In genomic region chr15:66679657-66680108, GRCh38 we compare ENCODE assay signal across 1 cellular context.
TF ChIP-seq lines count a peak whose summit lies in the region.

No MANE protein-coding gene starts in this region.

TF ChIP-seq in K562, 482 proteins besides CTCF, POLR2A, EP300 and RAD21 (continued from another document and continues in another):
- TF ChIP-seq IRF1 (CRISPR knock-in tag; IDR thresholded peaks at IDR 0.05; ENCODE audit: borderline replicate concordance) (no peak), HINFP (tag; conservative IDR thresholded peaks at IDR 0.05; ENCODE audit: low read depth) (peak; percentile 57; the same call in 1 of the 2 replicates), HEY1 (CRISPR knock-in tag; IDR thresholded peaks at IDR 0.05; ENCODE audit: borderline replicate concordance) (no peak), ZNF395 (CRISPR knock-in tag; IDR thresholded peaks at IDR 0.05) (peak; percentile 92; the same call in 1 of the 2 replicates), FOXJ3 (CRISPR knock-in tag; IDR thresholded peaks at IDR 0.05) (no peak), HSF4 (CRISPR knock-in tag; IDR thresholded peaks at IDR 0.05; ENCODE audit: borderline replicate concordance) (no peak), HDAC6 (IDR thresholded peaks at IDR 0.05; ENCODE audit: low read depth, low read length) (no peak), HNRNPUL1 (IDR thresholded peaks at IDR 0.05; ENCODE audit: low read length) (no peak), ZBTB49 (CRISPR knock-in tag; IDR thresholded peaks at IDR 0.05; ENCODE audit: borderline replicate concordance) (no peak), E2F6 (IDR thresholded peaks at IDR 0.05; ENCODE audit: borderline replicate concordance in 1 of 2, extremely low read depth in 1 of 2, insufficient read depth in 1 of 2, insufficient read length in 1 of 2, low read depth in 1 of 2, low read length in 1 of 2, poor library complexity in 1 of 2, severe bottlenecking in 1 of 2) (no peak), NCOA1 (IDR thresholded peaks at IDR 0.05; ENCODE audit: low read depth) (peak; percentile 91), ZFP36 (IDR thresholded peaks at IDR 0.05; ENCODE audit: low read depth, low read length, partially characterized antibody) (peak; percentile 29), ZNF79 (CRISPR knock-in tag; IDR thresholded peaks at IDR 0.05; ENCODE audit: low read depth) (no peak), FOXO4 (CRISPR knock-in tag; IDR thresholded peaks at IDR 0.05) (no peak), MXI1 (IDR thresholded peaks at IDR 0.05; ENCODE audit: low read depth, low read length) (no peak; the same call in 1 of the 2 replicates), RBBP5 (IDR thresholded peaks at IDR 0.05; ENCODE audit: borderline replicate concordance, insufficient read depth, low read length, poor library complexity, severe bottlenecking) (peak; percentile 52), GATA2 (CRISPR knock-in tag; IDR thresholded peaks at IDR 0.05) (peak; percentile 99), RAD51 (IDR thresholded peaks at IDR 0.05; ENCODE audit: borderline replicate concordance, low read depth) (peak; percentile 33; the same call in 1 of the 2 replicates), BRF1 (IDR thresholded peaks at IDR 0.05; ENCODE audit: borderline replicate concordance, extremely low read depth, insufficient read length) (no peak), ZNF146 (CRISPR knock-in tag; IDR thresholded peaks at IDR 0.05; ENCODE audit: unreplicated experiment) (no peak), IRF2 (CRISPR knock-in tag; IDR thresholded peaks at IDR 0.05) (no peak), FOSL1 (tag; conservative IDR thresholded peaks at IDR 0.05) (peak; percentile 53; the same call in 1 of the 2 replicates), ZSCAN32 (CRISPR knock-in tag; IDR thresholded peaks at IDR 0.05) (no peak), GABPB1 (CRISPR knock-in tag; IDR thresholded peaks at IDR 0.05) (no peak), SMARCA5 (IDR thresholded peaks at IDR 0.05) (no peak), LCOR (CRISPR knock-in tag; IDR thresholded peaks at IDR 0.05) (peak; percentile 59; the same call in 1 of the 2 replicates), MEIS2 (IDR thresholded peaks at IDR 0.05; ENCODE audit: partially characterized antibody) (peak; percentile 61), HDAC3 (IDR thresholded peaks at IDR 0.05; ENCODE audit: borderline replicate concordance, partially characterized antibody) (peak; percentile 96), ZBTB12 (CRISPR knock-in tag; IDR thresholded peaks at IDR 0.05) (0 out of 2 replicates have a peak, but pooled peaks have one; percentile 23), ZNF75A (CRISPR knock-in tag; IDR thresholded peaks at IDR 0.05) (no peak), WHSC1 (IDR thresholded peaks at IDR 0.05; ENCODE audit: low read length) (no peak), CSDE1 (IDR thresholded peaks at IDR 0.05) (no peak), DPF2 (IDR thresholded peaks at IDR 0.05) (peak; percentile 97), GATAD2B (IDR thresholded peaks at IDR 0.05; ENCODE audit: borderline replicate concordance) (peak; percentile 94), TAF9B (IDR thresholded peaks at IDR 0.05; ENCODE audit: partially characterized antibody) (no peak)
- TF ChIP-seq, protein P1, sequence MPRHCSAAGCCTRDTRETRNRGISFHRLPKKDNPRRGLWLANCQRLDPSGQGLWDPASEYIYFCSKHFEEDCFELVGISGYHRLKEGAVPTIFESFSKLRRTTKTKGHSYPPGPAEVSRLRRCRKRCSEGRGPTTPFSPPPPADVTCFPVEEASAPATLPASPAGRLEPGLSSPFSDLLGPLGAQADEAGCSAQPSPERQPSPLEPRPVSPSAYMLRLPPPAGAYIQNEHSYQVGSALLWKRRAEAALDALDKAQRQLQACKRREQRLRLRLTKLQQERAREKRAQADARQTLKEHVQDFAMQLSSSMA (CRISPR knock-in tag; IDR thresholded peaks at IDR 0.05): no peak
- TF ChIP-seq, protein P2, sequence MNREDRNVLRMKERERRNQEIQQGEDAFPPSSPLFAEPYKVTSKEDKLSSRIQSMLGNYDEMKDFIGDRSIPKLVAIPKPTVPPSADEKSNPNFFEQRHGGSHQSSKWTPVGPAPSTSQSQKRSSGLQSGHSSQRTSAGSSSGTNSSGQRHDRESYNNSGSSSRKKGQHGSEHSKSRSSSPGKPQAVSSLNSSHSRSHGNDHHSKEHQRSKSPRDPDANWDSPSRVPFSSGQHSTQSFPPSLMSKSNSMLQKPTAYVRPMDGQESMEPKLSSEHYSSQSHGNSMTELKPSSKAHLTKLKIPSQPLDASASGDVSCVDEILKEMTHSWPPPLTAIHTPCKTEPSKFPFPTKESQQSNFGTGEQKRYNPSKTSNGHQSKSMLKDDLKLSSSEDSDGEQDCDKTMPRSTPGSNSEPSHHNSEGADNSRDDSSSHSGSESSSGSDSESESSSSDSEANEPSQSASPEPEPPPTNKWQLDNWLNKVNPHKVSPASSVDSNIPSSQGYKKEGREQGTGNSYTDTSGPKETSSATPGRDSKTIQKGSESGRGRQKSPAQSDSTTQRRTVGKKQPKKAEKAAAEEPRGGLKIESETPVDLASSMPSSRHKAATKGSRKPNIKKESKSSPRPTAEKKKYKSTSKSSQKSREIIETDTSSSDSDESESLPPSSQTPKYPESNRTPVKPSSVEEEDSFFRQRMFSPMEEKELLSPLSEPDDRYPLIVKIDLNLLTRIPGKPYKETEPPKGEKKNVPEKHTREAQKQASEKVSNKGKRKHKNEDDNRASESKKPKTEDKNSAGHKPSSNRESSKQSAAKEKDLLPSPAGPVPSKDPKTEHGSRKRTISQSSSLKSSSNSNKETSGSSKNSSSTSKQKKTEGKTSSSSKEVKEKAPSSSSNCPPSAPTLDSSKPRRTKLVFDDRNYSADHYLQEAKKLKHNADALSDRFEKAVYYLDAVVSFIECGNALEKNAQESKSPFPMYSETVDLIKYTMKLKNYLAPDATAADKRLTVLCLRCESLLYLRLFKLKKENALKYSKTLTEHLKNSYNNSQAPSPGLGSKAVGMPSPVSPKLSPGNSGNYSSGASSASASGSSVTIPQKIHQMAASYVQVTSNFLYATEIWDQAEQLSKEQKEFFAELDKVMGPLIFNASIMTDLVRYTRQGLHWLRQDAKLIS (CRISPR knock-in tag; IDR thresholded peaks at IDR 0.05): no peak
- TF ChIP-seq, protein P3, sequence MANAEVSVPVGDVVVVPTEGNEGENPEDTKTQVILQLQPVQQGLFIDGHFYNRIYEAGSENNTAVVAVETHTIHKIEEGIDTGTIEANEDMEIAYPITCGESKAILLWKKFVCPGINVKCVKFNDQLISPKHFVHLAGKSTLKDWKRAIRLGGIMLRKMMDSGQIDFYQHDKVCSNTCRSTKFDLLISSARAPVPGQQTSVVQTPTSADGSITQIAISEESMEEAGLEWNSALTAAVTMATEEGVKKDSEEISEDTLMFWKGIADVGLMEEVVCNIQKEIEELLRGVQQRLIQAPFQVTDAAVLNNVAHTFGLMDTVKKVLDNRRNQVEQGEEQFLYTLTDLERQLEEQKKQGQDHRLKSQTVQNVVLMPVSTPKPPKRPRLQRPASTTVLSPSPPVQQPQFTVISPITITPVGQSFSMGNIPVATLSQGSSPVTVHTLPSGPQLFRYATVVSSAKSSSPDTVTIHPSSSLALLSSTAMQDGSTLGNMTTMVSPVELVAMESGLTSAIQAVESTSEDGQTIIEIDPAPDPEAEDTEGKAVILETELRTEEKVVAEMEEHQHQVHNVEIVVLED (CRISPR knock-in tag; IDR thresholded peaks at IDR 0.05): 0 out of 2 replicates have a peak, but pooled peaks have one; percentile 9
- TF ChIP-seq, protein P4, sequence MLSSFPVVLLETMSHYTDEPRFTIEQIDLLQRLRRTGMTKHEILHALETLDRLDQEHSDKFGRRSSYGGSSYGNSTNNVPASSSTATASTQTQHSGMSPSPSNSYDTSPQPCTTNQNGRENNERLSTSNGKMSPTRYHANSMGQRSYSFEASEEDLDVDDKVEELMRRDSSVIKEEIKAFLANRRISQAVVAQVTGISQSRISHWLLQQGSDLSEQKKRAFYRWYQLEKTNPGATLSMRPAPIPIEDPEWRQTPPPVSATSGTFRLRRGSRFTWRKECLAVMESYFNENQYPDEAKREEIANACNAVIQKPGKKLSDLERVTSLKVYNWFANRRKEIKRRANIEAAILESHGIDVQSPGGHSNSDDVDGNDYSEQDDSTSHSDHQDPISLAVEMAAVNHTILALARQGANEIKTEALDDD (IDR thresholded peaks at IDR 0.05): no peak
- TF ChIP-seq, protein P5, sequence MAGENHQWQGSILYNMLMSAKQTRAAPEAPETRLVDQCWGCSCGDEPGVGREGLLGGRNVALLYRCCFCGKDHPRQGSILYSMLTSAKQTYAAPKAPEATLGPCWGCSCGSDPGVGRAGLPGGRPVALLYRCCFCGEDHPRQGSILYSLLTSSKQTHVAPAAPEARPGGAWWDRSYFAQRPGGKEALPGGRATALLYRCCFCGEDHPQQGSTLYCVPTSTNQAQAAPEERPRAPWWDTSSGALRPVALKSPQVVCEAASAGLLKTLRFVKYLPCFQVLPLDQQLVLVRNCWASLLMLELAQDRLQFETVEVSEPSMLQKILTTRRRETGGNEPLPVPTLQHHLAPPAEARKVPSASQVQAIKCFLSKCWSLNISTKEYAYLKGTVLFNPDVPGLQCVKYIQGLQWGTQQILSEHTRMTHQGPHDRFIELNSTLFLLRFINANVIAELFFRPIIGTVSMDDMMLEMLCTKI (IDR thresholded peaks at IDR 0.05; ENCODE audit: partially characterized antibody): no peak
